ENCODE assay signal across 16 cellular contexts in the genomic region with DNA sequence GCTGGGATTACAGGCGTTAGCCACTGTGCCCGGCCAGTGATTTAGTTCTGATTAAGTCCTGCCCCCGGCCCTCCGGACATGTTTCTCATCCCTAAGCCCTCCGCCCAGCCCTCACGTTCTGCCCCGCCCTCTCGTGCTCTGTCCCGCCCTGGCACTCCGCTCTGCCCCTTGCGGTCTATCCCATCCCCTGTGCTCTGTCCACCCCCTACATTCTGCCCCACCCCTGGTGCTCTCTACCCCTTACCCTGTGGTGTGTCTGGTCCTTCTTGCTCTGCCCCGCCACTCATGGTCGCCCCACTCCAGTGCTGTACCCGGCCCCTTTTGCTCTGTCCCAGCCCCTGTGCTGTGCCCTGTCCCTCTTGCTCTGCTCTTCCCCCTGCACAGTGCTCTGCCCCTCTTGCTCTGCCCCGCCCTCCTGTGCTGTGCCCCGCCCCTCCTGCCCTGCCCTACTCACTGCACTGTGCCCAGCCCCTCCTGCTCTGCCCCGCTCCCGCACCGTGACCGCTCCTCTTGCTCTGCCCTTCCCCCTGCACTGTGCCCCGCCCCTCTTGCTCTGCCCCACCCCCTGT. TPM values are rescaled to one million over a fixed set of nuclear protein-coding genes. Genes with fewer than 3 reads are reported as not detected.
A peak's percentile ranks its signal among the peaks of the same experiment; 100 is the strongest.
DNase-seq lines count a peak whose midpoint lies in the region; TF ChIP-seq lines count a peak whose summit lies in the region.
"Had no signal": no experiment of that assay in that cellular context is flagged by ENCODE, and none has a peak within 500 bp of the region (broad histone marks: within the 10 kb centered on the region; RNA-seq: fewer than 3 reads in every experiment).

No MANE protein-coding gene starts in this region.

- H3K4me3 ChIP-seq in Karpas-422 (ENCODE audit: low read length): no peak overlapping the region
- H3K4me3 ChIP-seq in mesendoderm (ENCODE audit: low read length): no peak overlapping the region
- no peak overlapping the region for H3K4me3 ChIP-seq in Caco-2 (ENCODE audit: low read depth, low read length)
- H3K4me3 ChIP-seq: A549, skin epidermis had no signal

- no peak overlapping the region for H4K5ac ChIP-seq in mesendoderm (ENCODE audit: low read length)

- H3K23ac ChIP-seq in mesendoderm (ENCODE audit: low read length): no peak overlapping the region

- H3K36me3 ChIP-seq in Karpas-422 (ENCODE audit: insufficient read depth, low read length) (peaks cover 5% of the 10 kb centered on the region; the same call in 1 of the 2 replicates), mesendoderm (ENCODE audit: control insufficient read depth, insufficient read depth, low read length) (no peaks in the 10 kb centered on the region), Caco-2 (ENCODE audit: control insufficient read depth, insufficient read depth, low read length) (no peaks in the 10 kb centered on the region)

- no peaks in the 10 kb centered on the region for H4K20me1 ChIP-seq in Karpas-422 (ENCODE audit: insufficient read depth, low read depth, low read length)

- no CpG with 5 or more reads among the region's 21 CpGs for WGBS in mesendoderm (ENCODE audit: extremely low coverage, insufficient coverage, low lambda C conversion rate)

- BruUV-seq in Caco-2 (replicated peaks; lab: Mats Ljungman, UMichigan): no TSS peak

- no peaks in the 10 kb centered on the region for H3K9me3 ChIP-seq in Karpas-422 (ENCODE audit: low read length)
- no peaks in the 10 kb centered on the region for H3K9me3 ChIP-seq in Caco-2
- H3K9me3 ChIP-seq: A549 had no signal

- no peak overlapping the region for H2AFZ ChIP-seq in Karpas-422 (ENCODE audit: low read length)

- H3K27ac Mint-ChIP-seq in Caco-2 (ENCODE audit: unreplicated experiment): no peak overlapping the region
- H3K27ac Mint-ChIP-seq: CD8-positive, alpha-beta T cell had no signal

- H3K18ac ChIP-seq in mesendoderm (ENCODE audit: low read length): no peak overlapping the region

- H3K4me1 ChIP-seq in Karpas-422 (ENCODE audit: low read length): peaks cover 15% of the 10 kb centered on the region
- no peaks in the 10 kb centered on the region for H3K4me1 ChIP-seq in mesendoderm (ENCODE audit: control insufficient read depth, low read depth, low read length)
- H3K4me1 ChIP-seq in Caco-2: 0 out of 2 replicates have a peak, but pooled peaks cover 5% of the 10 kb centered on the region

- no peaks in the 10 kb centered on the region for H3K27me3 Mint-ChIP-seq in Caco-2 (ENCODE audit: insufficient read depth, unreplicated experiment)

- no peak overlapping the region for H2BK120ac ChIP-seq in mesendoderm (ENCODE audit: low read depth, low read length)

- no peak overlapping the region for H2BK5ac ChIP-seq in mesendoderm (ENCODE audit: low read length)

- intact Hi-C loops in Caco-2 (cut with micrococcal nuclease; ENCODE audit: unreplicated experiment): no loop called here

- peak; percentile 25 for DNase-seq in SIG-M5 treated with dmso at 0.1 percent for 504 hours (lab: John Stamatoyannopoulos, UW; ENCODE audit: unreplicated experiment)
- DNase-seq in SIG-M5 (lab: John Stamatoyannopoulos, UW): no peak
- peak; percentile 85 for DNase-seq in Karpas-422
- DNase-seq in ecto neural progenitor cell (ENCODE audit: low spot score): peak; percentile 86
- peak; percentile 90 for DNase-seq in mesendoderm
- DNase-seq in Caco-2: no peak
- DNase-seq in EL: no peak
- no peak for DNase-seq in NCI-H345 (lab: John Stamatoyannopoulos, UW)
- DNase-seq: activated T-cell treated with anti-CD3 and anti-CD28 coated beads for 4 hours; CD8-positive, alpha-beta T cell; cortex of kidney; GOT3; hippocampal formation; NCI-H2029 treated with DMSO at 0.1 percent for 48 hours had no signal

- H3K9me2 ChIP-seq in Karpas-422 (replicated peaks; ENCODE audit: insufficient read depth, low read length): no peaks in the 10 kb centered on the region

- peaks cover 38% of the 10 kb centered on the region for H3K36me3 Mint-ChIP-seq in Caco-2 (ENCODE audit: insufficient read depth, unreplicated experiment)

- no peak overlapping the region for H2AK5ac ChIP-seq in mesendoderm (ENCODE audit: low read length)

- CTCF ChIA-PET in Caco-2 (lab: Charles Lee): no interaction called here

- no peak overlapping the region for H3K4me3 Mint-ChIP-seq in Caco-2 (ENCODE audit: unreplicated experiment)

- H3K27me3 ChIP-seq in Karpas-422 (ENCODE audit: low read length) (no peaks in the 10 kb centered on the region), mesendoderm (ENCODE audit: insufficient read depth, low read length, poor library complexity) (no peaks in the 10 kb centered on the region), Caco-2 (replicated peaks; ENCODE audit: control insufficient read depth, insufficient read depth, low read length) (no peaks in the 10 kb centered on the region)

- no peak overlapping the region for H4K8ac ChIP-seq in mesendoderm (ENCODE audit: low read depth, low read length)

- peak overlapping the region; percentile 78 for H3K56ac ChIP-seq in mesendoderm (ENCODE audit: low read length)

- TF ChIP-seq CTCF in Caco-2 (IDR thresholded peaks at IDR 0.05; ENCODE audit: insufficient read depth in 1 of 2, low read depth in 1 of 2, low read length in 1 of 2, severe bottlenecking in 1 of 2, unreplicated experiment in 1 of 2): no peak

- H2BK15ac ChIP-seq in mesendoderm (replicated peaks; ENCODE audit: low read depth): no peak overlapping the region

- H3K4me2 ChIP-seq in Karpas-422 (ENCODE audit: low read depth, low read length, poor library complexity, severe bottlenecking) (no peak overlapping the region), mesendoderm (ENCODE audit: low read length) (peak overlapping the region; percentile 42)
- H3K4me2 ChIP-seq: A549 had no signal

- no peak overlapping the region for H3K4ac ChIP-seq in mesendoderm (ENCODE audit: low read depth, low read length)

- POLR2A ChIA-PET in Caco-2 (lab: Charles Lee): no interaction called here

- H3K79me2 ChIP-seq in Karpas-422 (ENCODE audit: low read length): peaks cover 9% of the 10 kb centered on the region
- no peaks in the 10 kb centered on the region for H3K79me2 ChIP-seq in mesendoderm (ENCODE audit: control insufficient read depth, insufficient read depth, low read length)

- H3K4me1 Mint-ChIP-seq in Caco-2 (ENCODE audit: low read depth, unreplicated experiment): no peaks in the 10 kb centered on the region

- no peak overlapping the region for H3K9ac ChIP-seq in Karpas-422 (ENCODE audit: low read length)
- peak overlapping the region; percentile 45 for H3K9ac ChIP-seq in mesendoderm (ENCODE audit: low read length)

- H3K79me1 ChIP-seq in mesendoderm (ENCODE audit: low read length): peaks cover 2% of the 10 kb centered on the region

- H3K9me3 Mint-ChIP-seq in Caco-2 (ENCODE audit: unreplicated experiment): no peaks in the 10 kb centered on the region
- H3K9me3 Mint-ChIP-seq: CD8-positive, alpha-beta T cell had no signal

- H3K27ac ChIP-seq in Karpas-422 (ENCODE audit: low read length): no peak overlapping the region
- H3K27ac ChIP-seq in mesendoderm (ENCODE audit: low read depth, low read length): no peak overlapping the region
- H3K27ac ChIP-seq: skin epidermis had no signal

RNA-seq across cellular contexts. Expression of gene GTPBP3, which starts 3.0 kb away (rescaled TPM):
- 29.3 and 88.1 TPM in 2 replicates for total RNA-seq in Karpas-422 (2014; rRNA removed; shearing (Covaris generic); ENCODE audit: low replicate concordance)
- polyA plus RNA-seq in mesendoderm (2013, experiment 1 of 2): 25.9 TPM
- 26.0 TPM for polyA plus RNA-seq in mesendoderm (2013, experiment 2 of 2)
- 50.1 and 50.7 TPM in 2 replicates for total RNA-seq in Caco-2 (2022)

RNA-seq across cellular contexts. Expression of gene ANO8, which starts 5.7 kb away (rescaled TPM):
- 0.82 and 2.3 TPM in 2 replicates for total RNA-seq in Karpas-422 (2014; rRNA removed; shearing (Covaris generic); ENCODE audit: low replicate concordance)
- polyA plus RNA-seq in mesendoderm (2013, experiment 1 of 2): 4.2 TPM
- polyA plus RNA-seq in mesendoderm (2013, experiment 2 of 2): 4.3 TPM
- total RNA-seq in Caco-2 (2022): 11.5 TPM in 2 replicates

RNA-seq across cellular contexts. Expression of gene DDA1, which starts 31.0 kb away (rescaled TPM):
- total RNA-seq in Karpas-422 (2014; rRNA removed; shearing (Covaris generic); ENCODE audit: low replicate concordance): 24.4 and 33.0 TPM in 2 replicates
- polyA plus RNA-seq in mesendoderm (2013, experiment 1 of 2): 87.4 TPM
- polyA plus RNA-seq in mesendoderm (2013, experiment 2 of 2): 85.3 TPM
- 43.8 and 55.6 TPM in 2 replicates for total RNA-seq in Caco-2 (2022)

RNA-seq across cellular contexts. Expression of gene MRPL34, which starts 34.7 kb away (rescaled TPM):
- 34.0 and 68.6 TPM in 2 replicates for total RNA-seq in Karpas-422 (2014; rRNA removed; shearing (Covaris generic); ENCODE audit: low replicate concordance)
- polyA plus RNA-seq in mesendoderm (2013, experiment 1 of 2): 73.8 TPM
- polyA plus RNA-seq in mesendoderm (2013, experiment 2 of 2): 75.8 TPM
- total RNA-seq in Caco-2 (2022): 78.9 and 88.5 TPM in 2 replicates

RNA-seq across cellular contexts. Expression of gene PLVAP, which starts 36.8 kb away (rescaled TPM):
- 0.22 and 0.41 TPM in 2 replicates for total RNA-seq in Karpas-422 (2014; rRNA removed; shearing (Covaris generic); ENCODE audit: low replicate concordance)
- 0.06 TPM for polyA plus RNA-seq in mesendoderm (2013, experiment 1 of 2)
- 0.08 TPM for polyA plus RNA-seq in mesendoderm (2013, experiment 2 of 2)
- total RNA-seq in Caco-2 (2022): not detected in 2 replicates
- total RNA-seq: CD8-positive, alpha-beta T cell had no signal
- polyA plus RNA-seq: A549 had no signal

Comparison
In these comparisons a context has a peak if more than half of its experiments do, and no peak if none do; other contexts are left out.
1. DNase-seq: peak in SIG-M5 treated with dmso at 0.1 percent for 504 hours (single experiment), Karpas-422 (single experiment), ecto neural progenitor cell (single experiment) and mesendoderm (single experiment); none in SIG-M5 (single experiment), Caco-2 (0 of 2), EL (single experiment) and NCI-H345 (single experiment).